ENCODE assay signal across 1 cellular context in the genomic region with DNA sequence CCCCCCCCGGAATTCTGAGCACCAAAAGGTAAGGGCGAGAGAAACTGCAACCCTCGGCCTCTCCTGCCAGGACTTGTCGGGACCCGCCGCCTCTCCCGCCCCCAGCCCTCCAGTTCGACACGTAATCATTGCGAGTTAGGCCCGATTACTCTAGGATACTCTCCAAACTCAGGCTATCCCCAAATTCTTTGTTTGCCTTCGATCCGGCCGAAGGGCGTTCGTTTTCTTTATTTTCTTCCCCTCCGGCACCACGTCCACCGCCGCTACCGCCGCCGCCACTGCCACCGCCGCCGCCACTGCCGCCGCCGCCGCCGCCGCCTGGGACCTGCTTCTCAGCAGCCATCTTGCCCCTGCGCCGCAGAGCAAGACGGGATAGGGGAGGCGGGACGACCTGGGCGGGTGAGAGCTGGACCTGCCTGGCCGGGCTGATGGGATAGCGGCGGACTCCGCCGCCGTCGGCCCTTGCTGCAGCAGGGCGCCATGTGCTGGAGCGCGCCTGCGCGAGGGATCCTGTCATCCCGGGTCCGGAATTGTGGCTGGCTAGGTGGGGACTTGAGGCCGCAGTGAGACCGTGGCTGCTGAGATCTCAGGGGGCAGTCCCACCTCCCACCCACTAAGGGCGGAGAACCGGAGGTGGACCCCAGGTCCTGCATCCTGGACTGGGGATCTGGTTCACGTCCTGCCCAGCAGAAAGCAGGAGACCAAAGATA.
TF ChIP-seq lines count a peak whose summit lies in the region.

SRP68 (minus strand) TSS at position 369 of the 710 bp plus-strand sequence; CDS start at position 343, 26 bp downstream.

TF ChIP-seq in HepG2, 621 proteins besides CTCF, POLR2A, EP300 and RAD21 (continues in another document):
- TF ChIP-seq, protein P1, sequence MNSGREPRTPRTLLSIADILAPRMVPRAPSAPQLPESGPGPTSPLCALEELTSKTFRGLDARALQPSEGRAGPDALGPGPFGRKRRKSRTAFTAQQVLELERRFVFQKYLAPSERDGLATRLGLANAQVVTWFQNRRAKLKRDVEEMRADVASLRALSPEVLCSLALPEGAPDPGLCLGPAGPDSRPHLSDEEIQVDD (CRISPR knock-in tag; IDR thresholded peaks at IDR 0.05; ENCODE audit: borderline replicate concordance): peak; percentile 79; the same call in 1 of the 2 replicates
- TF ChIP-seq ZNF816 (CRISPR knock-in tag; IDR thresholded peaks at IDR 0.05; ENCODE audit: borderline replicate concordance) (peak; percentile 90; the same call in 1 of the 2 replicates), SMYD3 (CRISPR knock-in tag; IDR thresholded peaks at IDR 0.05) (no peak), ZNF17 (CRISPR knock-in tag; IDR thresholded peaks at IDR 0.05) (no peak), HES4 (CRISPR knock-in tag; IDR thresholded peaks at IDR 0.05; ENCODE audit: borderline replicate concordance) (peak; percentile 95), ZNF737 (CRISPR knock-in tag; IDR thresholded peaks at IDR 0.05; ENCODE audit: borderline replicate concordance) (no peak), RXRB (CRISPR knock-in tag; IDR thresholded peaks at IDR 0.05; ENCODE audit: borderline replicate concordance) (peak; percentile 73), ZNF484 (CRISPR knock-in tag; IDR thresholded peaks at IDR 0.05; ENCODE audit: borderline replicate concordance, low read depth) (no peak; the same call in 1 of the 2 replicates), ZNF589 (CRISPR knock-in tag; conservative IDR thresholded peaks at IDR 0.05) (0 out of 2 replicates have a peak, but pooled peaks have one; percentile 74), ZNF160 (CRISPR knock-in tag; IDR thresholded peaks at IDR 0.05) (no peak), THAP11 (CRISPR knock-in tag; IDR thresholded peaks at IDR 0.05) (peak; percentile 95), ARHGAP35 (CRISPR knock-in tag; IDR thresholded peaks at IDR 0.05; ENCODE audit: borderline replicate concordance) (peak; percentile 91), SPEN (CRISPR knock-in tag; IDR thresholded peaks at IDR 0.05; ENCODE audit: low read depth) (peak; percentile 99), ZSCAN31 (CRISPR knock-in tag; IDR thresholded peaks at IDR 0.05; ENCODE audit: low read depth) (peak; percentile 96), GPN1 (CRISPR knock-in tag; IDR thresholded peaks at IDR 0.05; ENCODE audit: borderline replicate concordance) (no peak), NAIF1 (CRISPR knock-in tag; IDR thresholded peaks at IDR 0.05; ENCODE audit: borderline replicate concordance) (peak; percentile 27; the same call in 1 of the 2 replicates), CAMTA2 (CRISPR knock-in tag; IDR thresholded peaks at IDR 0.05; ENCODE audit: borderline replicate concordance) (peak; percentile 90; the same call in 1 of the 2 replicates), PAX8 (CRISPR knock-in tag; IDR thresholded peaks at IDR 0.05; ENCODE audit: borderline replicate concordance) (peak; percentile 81), MYNN (CRISPR knock-in tag; IDR thresholded peaks at IDR 0.05; ENCODE audit: low read depth) (peak; percentile 30; the same call in 1 of the 2 replicates), ZNF75D (CRISPR knock-in tag; IDR thresholded peaks at IDR 0.05; ENCODE audit: borderline replicate concordance) (peak; percentile 7; the same call in 1 of the 2 replicates), JUN (CRISPR knock-in tag; IDR thresholded peaks at IDR 0.05) (peak; percentile 58; the same call in 1 of the 2 replicates), SNAPC5 (CRISPR knock-in tag; IDR thresholded peaks at IDR 0.05; ENCODE audit: borderline replicate concordance) (peak; percentile 63; the same call in 1 of the 2 replicates), ZNF3 (CRISPR knock-in tag; IDR thresholded peaks at IDR 0.05) (0 out of 2 replicates have a peak, but pooled peaks have one; percentile 29), ZNF292 (CRISPR knock-in tag; IDR thresholded peaks at IDR 0.05; ENCODE audit: borderline replicate concordance, low read depth) (peak; percentile 31; the same call in 1 of the 2 replicates), CBFB (CRISPR knock-in tag; IDR thresholded peaks at IDR 0.05) (peak; percentile 84), RCOR2 (CRISPR knock-in tag; IDR thresholded peaks at IDR 0.05) (no peak), TBP (CRISPR knock-in tag; IDR thresholded peaks at IDR 0.05) (peak; percentile 76; the same call in 1 of the 2 replicates), ZNF567 (CRISPR knock-in tag; IDR thresholded peaks at IDR 0.05; ENCODE audit: borderline replicate concordance) (peak; percentile 46; the same call in 1 of the 2 replicates), MEIS1 (CRISPR knock-in tag; IDR thresholded peaks at IDR 0.05; ENCODE audit: borderline replicate concordance) (peak; percentile 78), ZNF326 (CRISPR knock-in tag; IDR thresholded peaks at IDR 0.05; ENCODE audit: borderline replicate concordance) (no peak), ZNF24 (IDR thresholded peaks at IDR 0.05) (no peak), TIGD3 (CRISPR knock-in tag; IDR thresholded peaks at IDR 0.05; ENCODE audit: borderline replicate concordance) (no peak), SNRNP70 (IDR thresholded peaks at IDR 0.05; ENCODE audit: low read depth, low read length) (no peak), ZNF691 (CRISPR knock-in tag; IDR thresholded peaks at IDR 0.05; ENCODE audit: borderline replicate concordance, low read depth) (peak; percentile 97), EED (CRISPR knock-in tag; IDR thresholded peaks at IDR 0.05) (peak; percentile 92), CBX2 (IDR thresholded peaks at IDR 0.05; ENCODE audit: low read depth, low read length) (no peak), CBX2 (CRISPR knock-in tag; IDR thresholded peaks at IDR 0.05; ENCODE audit: low read depth) (peak; percentile 90; the same call in 1 of the 2 replicates), NRL (CRISPR knock-in tag; IDR thresholded peaks at IDR 0.05; ENCODE audit: borderline replicate concordance) (peak; percentile 89), ZNF460 (CRISPR knock-in tag; IDR thresholded peaks at IDR 0.05; ENCODE audit: borderline replicate concordance) (no peak; the same call in 1 of the 2 replicates), ZNF724P (CRISPR knock-in tag; IDR thresholded peaks at IDR 0.05; ENCODE audit: borderline replicate concordance) (peak; percentile 99), JDP2 (CRISPR knock-in tag; IDR thresholded peaks at IDR 0.05; ENCODE audit: borderline replicate concordance) (peak; percentile 38; the same call in 1 of the 2 replicates), TP53 (CRISPR knock-in tag; conservative IDR thresholded peaks at IDR 0.05) (no peak), HNF4A (CRISPR knock-in tag; IDR thresholded peaks at IDR 0.05) (no peak), U2AF2 (IDR thresholded peaks at IDR 0.05; ENCODE audit: low read depth, low read length) (no peak), ZNF12 (CRISPR knock-in tag; IDR thresholded peaks at IDR 0.05) (peak; percentile 54), ZNF777 (CRISPR knock-in tag; IDR thresholded peaks at IDR 0.05) (peak; percentile 55; the same call in 1 of the 2 replicates), BRD4 (CRISPR knock-in tag; IDR thresholded peaks at IDR 0.05) (peak; percentile 91)
- TF ChIP-seq, protein P2, sequence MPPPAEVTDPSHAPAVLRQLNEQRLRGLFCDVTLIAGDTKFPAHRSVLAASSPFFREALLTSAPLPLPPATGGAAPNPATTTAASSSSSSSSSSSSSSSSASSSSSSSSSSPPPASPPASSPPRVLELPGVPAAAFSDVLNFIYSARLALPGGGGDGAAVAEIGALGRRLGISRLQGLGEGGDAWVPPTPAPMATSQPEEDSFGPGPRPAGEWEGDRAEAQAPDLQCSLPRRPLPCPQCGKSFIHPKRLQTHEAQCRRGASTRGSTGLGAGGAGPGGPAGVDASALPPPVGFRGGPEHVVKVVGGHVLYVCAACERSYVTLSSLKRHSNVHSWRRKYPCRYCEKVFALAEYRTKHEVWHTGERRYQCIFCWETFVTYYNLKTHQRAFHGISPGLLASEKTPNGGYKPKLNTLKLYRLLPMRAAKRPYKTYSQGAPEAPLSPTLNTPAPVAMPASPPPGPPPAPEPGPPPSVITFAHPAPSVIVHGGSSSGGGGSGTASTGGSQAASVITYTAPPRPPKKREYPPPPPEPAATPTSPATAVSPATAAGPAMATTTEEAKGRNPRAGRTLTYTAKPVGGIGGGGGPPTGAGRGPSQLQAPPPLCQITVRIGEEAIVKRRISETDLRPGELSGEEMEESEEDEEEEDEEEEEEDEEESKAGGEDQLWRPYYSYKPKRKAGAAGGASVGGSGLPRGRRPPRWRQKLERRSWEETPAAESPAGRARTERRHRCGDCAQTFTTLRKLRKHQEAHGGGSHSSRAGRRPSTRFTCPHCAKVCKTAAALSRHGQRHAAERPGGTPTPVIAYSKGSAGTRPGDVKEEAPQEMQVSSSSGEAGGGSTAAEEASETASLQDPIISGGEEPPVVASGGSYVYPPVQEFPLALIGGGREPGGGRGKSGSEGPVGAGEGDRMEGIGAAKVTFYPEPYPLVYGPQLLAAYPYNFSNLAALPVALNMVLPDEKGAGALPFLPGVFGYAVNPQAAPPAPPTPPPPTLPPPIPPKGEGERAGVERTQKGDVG (CRISPR knock-in tag; IDR thresholded peaks at IDR 0.05; ENCODE audit: borderline replicate concordance): no peak; the same call in 1 of the 2 replicates
- TF ChIP-seq, protein P3, sequence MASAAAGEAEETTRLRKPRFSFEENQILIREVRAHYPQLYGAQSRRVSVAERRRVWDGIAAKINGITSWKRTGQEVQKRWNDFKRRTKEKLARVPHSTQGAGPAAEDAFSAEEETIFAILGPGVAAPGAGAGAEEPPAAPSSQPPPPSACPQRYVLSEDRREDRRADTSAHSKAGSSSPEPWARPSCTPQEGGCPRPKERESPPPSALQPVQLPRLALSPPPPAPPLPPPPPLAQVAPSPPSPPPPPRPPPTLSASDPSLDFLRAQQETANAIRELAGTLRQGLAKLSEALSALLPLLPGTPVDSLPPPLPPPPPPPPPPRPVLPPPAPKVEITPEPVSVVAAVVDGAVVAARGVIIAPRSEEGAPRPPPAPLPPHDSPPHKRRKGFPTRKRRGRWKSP (CRISPR knock-in tag; IDR thresholded peaks at IDR 0.05): peak; percentile 75
- TF ChIP-seq, protein P4, sequence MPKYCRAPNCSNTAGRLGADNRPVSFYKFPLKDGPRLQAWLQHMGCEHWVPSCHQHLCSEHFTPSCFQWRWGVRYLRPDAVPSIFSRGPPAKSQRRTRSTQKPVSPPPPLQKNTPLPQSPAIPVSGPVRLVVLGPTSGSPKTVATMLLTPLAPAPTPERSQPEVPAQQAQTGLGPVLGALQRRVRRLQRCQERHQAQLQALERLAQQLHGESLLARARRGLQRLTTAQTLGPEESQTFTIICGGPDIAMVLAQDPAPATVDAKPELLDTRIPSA (CRISPR knock-in tag; IDR thresholded peaks at IDR 0.05; ENCODE audit: borderline replicate concordance): peak; percentile 95; the same call in 1 of the 2 replicates
- TF ChIP-seq, protein P5, sequence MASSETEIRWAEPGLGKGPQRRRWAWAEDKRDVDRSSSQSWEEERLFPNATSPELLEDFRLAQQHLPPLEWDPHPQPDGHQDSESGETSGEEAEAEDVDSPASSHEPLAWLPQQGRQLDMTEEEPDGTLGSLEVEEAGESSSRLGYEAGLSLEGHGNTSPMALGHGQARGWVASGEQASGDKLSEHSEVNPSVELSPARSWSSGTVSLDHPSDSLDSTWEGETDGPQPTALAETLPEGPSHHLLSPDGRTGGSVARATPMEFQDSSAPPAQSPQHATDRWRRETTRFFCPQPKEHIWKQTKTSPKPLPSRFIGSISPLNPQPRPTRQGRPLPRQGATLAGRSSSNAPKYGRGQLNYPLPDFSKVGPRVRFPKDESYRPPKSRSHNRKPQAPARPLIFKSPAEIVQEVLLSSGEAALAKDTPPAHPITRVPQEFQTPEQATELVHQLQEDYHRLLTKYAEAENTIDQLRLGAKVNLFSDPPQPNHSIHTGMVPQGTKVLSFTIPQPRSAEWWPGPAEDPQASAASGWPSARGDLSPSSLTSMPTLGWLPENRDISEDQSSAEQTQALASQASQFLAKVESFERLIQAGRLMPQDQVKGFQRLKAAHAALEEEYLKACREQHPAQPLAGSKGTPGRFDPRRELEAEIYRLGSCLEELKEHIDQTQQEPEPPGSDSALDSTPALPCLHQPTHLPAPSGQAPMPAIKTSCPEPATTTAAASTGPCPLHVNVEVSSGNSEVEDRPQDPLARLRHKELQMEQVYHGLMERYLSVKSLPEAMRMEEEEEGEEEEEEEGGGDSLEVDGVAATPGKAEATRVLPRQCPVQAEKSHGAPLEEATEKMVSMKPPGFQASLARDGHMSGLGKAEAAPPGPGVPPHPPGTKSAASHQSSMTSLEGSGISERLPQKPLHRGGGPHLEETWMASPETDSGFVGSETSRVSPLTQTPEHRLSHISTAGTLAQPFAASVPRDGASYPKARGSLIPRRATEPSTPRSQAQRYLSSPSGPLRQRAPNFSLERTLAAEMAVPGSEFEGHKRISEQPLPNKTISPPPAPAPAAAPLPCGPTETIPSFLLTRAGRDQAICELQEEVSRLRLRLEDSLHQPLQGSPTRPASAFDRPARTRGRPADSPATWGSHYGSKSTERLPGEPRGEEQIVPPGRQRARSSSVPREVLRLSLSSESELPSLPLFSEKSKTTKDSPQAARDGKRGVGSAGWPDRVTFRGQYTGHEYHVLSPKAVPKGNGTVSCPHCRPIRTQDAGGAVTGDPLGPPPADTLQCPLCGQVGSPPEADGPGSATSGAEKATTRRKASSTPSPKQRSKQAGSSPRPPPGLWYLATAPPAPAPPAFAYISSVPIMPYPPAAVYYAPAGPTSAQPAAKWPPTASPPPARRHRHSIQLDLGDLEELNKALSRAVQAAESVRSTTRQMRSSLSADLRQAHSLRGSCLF (CRISPR knock-in tag; IDR thresholded peaks at IDR 0.05; ENCODE audit: borderline replicate concordance): no peak
- TF ChIP-seq, protein P6, sequence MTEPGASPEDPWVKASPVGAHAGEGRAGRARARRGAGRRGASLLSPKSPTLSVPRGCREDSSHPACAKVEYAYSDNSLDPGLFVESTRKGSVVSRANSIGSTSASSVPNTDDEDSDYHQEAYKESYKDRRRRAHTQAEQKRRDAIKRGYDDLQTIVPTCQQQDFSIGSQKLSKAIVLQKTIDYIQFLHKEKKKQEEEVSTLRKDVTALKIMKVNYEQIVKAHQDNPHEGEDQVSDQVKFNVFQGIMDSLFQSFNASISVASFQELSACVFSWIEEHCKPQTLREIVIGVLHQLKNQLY (CRISPR knock-in tag; IDR thresholded peaks at IDR 0.05): peak; percentile 58
